In genomic region chr1:37559080-37559479, GRCh38 we compare ENCODE assay signal across 1 cellular context.
TF ChIP-seq lines count a peak whose summit lies in the region.

No MANE protein-coding gene starts in this region.

TF ChIP-seq in HEK293, 187 proteins besides CTCF, POLR2A, EP300 and RAD21 (continued from another document):
- TF ChIP-seq, protein P1, sequence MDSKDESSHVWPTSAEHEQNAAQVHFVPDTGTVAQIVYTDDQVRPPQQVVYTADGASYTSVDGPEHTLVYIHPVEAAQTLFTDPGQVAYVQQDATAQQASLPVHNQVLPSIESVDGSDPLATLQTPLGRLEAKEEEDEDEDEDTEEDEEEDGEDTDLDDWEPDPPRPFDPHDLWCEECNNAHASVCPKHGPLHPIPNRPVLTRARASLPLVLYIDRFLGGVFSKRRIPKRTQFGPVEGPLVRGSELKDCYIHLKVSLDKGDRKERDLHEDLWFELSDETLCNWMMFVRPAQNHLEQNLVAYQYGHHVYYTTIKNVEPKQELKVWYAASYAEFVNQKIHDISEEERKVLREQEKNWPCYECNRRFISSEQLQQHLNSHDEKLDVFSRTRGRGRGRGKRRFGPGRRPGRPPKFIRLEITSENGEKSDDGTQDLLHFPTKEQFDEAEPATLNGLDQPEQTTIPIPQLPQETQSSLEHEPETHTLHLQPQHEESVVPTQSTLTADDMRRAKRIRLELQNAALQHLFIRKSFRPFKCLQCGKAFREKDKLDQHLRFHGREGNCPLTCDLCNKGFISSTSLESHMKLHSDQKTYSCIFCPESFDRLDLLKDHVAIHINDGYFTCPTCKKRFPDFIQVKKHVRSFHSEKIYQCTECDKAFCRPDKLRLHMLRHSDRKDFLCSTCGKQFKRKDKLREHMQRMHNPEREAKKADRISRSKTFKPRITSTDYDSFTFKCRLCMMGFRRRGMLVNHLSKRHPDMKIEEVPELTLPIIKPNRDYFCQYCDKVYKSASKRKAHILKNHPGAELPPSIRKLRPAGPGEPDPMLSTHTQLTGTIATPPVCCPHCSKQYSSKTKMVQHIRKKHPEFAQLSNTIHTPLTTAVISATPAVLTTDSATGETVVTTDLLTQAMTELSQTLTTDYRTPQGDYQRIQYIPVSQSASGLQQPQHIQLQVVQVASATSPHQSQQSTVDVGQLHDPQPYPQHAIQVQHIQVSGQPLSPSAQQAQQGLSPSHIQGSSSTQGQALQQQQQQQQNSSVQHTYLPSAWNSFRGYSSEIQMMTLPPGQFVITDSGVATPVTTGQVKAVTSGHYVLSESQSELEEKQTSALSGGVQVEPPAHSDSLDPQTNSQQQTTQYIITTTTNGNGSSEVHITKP (tag by site-specific recombination; IDR thresholded peaks at IDR 0.05): peak; percentile 81
- TF ChIP-seq EGR2 (tag by site-specific recombination; IDR thresholded peaks at IDR 0.05; ENCODE audit: low read depth) (peak; percentile 35; the same call in 1 of the 2 replicates), MZF1 (tag by site-specific recombination; IDR thresholded peaks at IDR 0.05; ENCODE audit: borderline replicate concordance) (no peak)
TF ChIP-seq in HEK293: peak in this region for 3.
